Comparison of ENCODE assay signal across 8 cellular contexts in genomic region chr17:82668631-82669099, GRCh38. TPM values are rescaled to one million over a fixed set of nuclear protein-coding genes. Genes with fewer than 3 reads are reported as not detected.
DNase-seq lines count a peak whose midpoint lies in the region; ATAC-seq lines count a peak whose summit lies in the region.

No MANE protein-coding gene starts in this region.

- no peaks in the 10 kb centered on the region for H3K9me3 ChIP-seq in skeletal muscle tissue (ENCODE audit: control insufficient read depth in 3 of 3, low read length in 3 of 3)

- no peak overlapping the region for H3K27ac ChIP-seq in skeletal muscle tissue (ENCODE audit: low read depth, low read length)

- peak overlapping the region in 2 of 3 donors; percentile 33 to 54 for H3K9ac ChIP-seq in skeletal muscle tissue (ENCODE audit: low read depth in 1 of 3, low read length in 3 of 3)

- no peaks in the 10 kb centered on the region for H3K27me3 ChIP-seq in skeletal muscle tissue (ENCODE audit: control insufficient read depth in 3 of 3, insufficient read depth in 3 of 3, low read length in 3 of 3)

- DNase-seq in activated gamma-delta T cell treated with Interleukin-2 at 50 U/mL for 16 hours (peak; percentile 19), activated gamma-delta T cell (lab: John Stamatoyannopoulos, UW) (no peak), RPMI7951 (ENCODE audit: low read depth) (peak; percentile 73), anterior cingulate cortex (lab: John Stamatoyannopoulos, UW) (peak in 48 of 58 donors; percentile 15 to 82 (median 60)), iPS DF 19.7 (ENCODE audit: low read depth, low spot score) (peak; percentile 35), NCI-H2196 (lab: John Stamatoyannopoulos, UW; ENCODE audit: unreplicated experiment) (no peak)

- no peak for ATAC-seq in HG02840 (IDR thresholded peaks at IDR 0.05; ENCODE audit: low FRiP score, unreplicated experiment)

- H3K36me3 ChIP-seq in skeletal muscle tissue (ENCODE audit: control insufficient read depth in 3 of 3, insufficient read depth in 3 of 3, low read length in 3 of 3) = peaks cover 2 to 3% (median 3%) of the 10 kb centered on the region in 3 donors

- peak overlapping the region in 2 of 3 donors; percentile 48 to 52 for H3K4me3 ChIP-seq in skeletal muscle tissue (ENCODE audit: low read length in 3 of 3)

- peaks cover 2 to 6% (median 3%) of the 10 kb centered on the region in 3 donors for H3K4me1 ChIP-seq in skeletal muscle tissue (ENCODE audit: control insufficient read depth in 3 of 3, insufficient read depth in 3 of 3, low read length in 3 of 3)

RNA-seq across cellular contexts. Expression of gene WDR45B, which starts 20.4 kb away (rescaled TPM):
- 59.1 and 62.5 TPM in 2 replicates for total RNA-seq in RPMI7951 (2014; rRNA removed; shearing (Covaris generic))
- total RNA-seq in skeletal muscle tissue = 40.7 TPM

RNA-seq across cellular contexts. Expression of gene RAB40B, which starts 29.8 kb away (rescaled TPM):
- total RNA-seq in RPMI7951 (2014; rRNA removed; shearing (Covaris generic)) = 3.2 and 7.3 TPM in 2 replicates
- total RNA-seq in skeletal muscle tissue = 12.0 TPM

RNA-seq across cellular contexts. Expression of gene FN3KRP, which starts 47.8 kb away (rescaled TPM):
- 21.5 and 22.0 TPM in 2 replicates for total RNA-seq in RPMI7951 (2014; rRNA removed; shearing (Covaris generic))
- 14.1 TPM for total RNA-seq in skeletal muscle tissue

Comparison
In these comparisons a context has a peak if more than half of its experiments do, and no peak if none do; other contexts are left out.
1. DNase-seq: peak in activated gamma-delta T cell treated with Interleukin-2 at 50 U/mL for 16 hours (single experiment), RPMI7951 (single experiment), anterior cingulate cortex (48 of 58) and iPS DF 19.7 (single experiment); none in activated gamma-delta T cell (single experiment) and NCI-H2196 (single experiment).